In the genomic region with DNA sequence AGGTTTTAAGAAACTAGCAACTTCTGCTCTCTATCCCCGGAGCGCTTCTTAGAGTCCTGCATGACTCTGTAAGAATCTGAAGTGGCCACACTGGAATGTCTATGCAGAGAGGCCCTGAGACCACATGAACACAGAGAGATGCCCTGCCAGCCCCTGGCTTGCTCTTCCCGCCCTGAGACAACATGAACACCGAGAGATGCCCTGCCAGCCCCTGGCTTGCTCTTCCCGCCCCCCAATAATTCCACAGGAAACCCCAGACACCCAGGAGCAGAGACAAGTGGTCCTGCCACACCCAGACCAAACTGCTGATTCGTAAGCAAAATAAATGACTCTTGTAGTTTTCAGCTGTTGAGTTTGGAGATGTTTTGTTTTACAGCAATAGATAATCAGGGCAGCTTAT, we compare ENCODE assay signal across 1 cellular context.
TF ChIP-seq lines count a peak whose summit lies in the region.

No MANE protein-coding gene starts in this region.

TF ChIP-seq in WTC11, 78 proteins besides CTCF, POLR2A, EP300 and RAD21 (continued from another document):
- TF ChIP-seq TCF7 (CRISPR knock-in tag; IDR thresholded peaks at IDR 0.05; ENCODE audit: low read depth): no peak
TF ChIP-seq in WTC11: peak in this region for 0.
